In the genomic region with DNA sequence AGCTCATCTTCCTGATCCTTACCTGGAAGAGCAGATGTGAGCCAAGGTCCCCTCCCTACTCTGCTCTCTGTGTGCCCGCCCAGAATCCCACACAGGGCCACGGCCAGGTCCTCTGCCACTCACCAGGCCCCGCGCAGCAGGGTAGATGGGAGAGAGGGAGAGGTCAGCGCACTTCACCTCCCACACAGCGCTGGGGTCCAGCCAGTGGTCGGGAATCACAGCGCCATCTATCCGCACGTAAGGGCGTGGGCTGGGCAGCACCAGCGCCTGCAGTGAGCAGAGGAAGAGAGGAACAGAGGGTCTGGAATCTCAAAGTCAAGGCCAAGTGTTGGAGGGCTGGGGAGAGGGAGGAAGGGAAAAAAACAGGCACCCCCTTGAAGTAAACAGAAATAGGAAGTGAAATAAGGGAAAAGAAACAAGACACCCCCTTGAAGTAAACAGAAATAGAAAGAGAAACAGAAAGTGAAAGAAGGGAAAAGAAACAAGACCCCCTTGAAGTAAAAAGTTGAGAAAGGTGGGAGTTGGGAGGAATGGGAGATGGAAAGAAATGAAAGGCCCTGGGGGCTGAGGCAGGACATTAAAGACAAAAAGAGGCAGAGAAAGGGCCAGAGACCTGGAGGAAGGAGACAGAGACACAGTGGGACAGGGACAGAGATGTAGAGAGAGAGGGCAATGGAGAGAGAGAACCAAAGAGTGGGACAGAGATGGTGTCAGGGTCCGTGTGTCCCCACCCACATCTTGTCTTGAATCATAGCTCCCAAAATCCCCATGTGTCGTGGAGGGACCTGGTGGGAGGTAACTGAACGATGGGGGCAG, we compare ENCODE assay signal across 14 cellular contexts. TPM values are rescaled to one million over a fixed set of nuclear protein-coding genes. Genes with fewer than 3 reads are reported as not detected.
A peak's percentile ranks its signal among the peaks of the same experiment; 100 is the strongest.
DNase-seq lines count a peak whose midpoint lies in the region; ATAC-seq and TF ChIP-seq lines count a peak whose summit lies in the region.
"Had no signal": no experiment of that assay in that cellular context is flagged by ENCODE, and none has a peak within 500 bp of the region (broad histone marks: within the 10 kb centered on the region; RNA-seq: fewer than 3 reads in every experiment).

No MANE protein-coding gene starts in this region.

- H3K4me1 ChIP-seq in Loucy (ENCODE audit: insufficient read depth, low read length, poor library complexity, severe bottlenecking) (peaks cover 9% of the 10 kb centered on the region), gastroesophageal sphincter (no peaks in the 10 kb centered on the region)

- no peak overlapping the region for H3K9ac ChIP-seq in Loucy (ENCODE audit: low read depth, low read length, poor library complexity, severe bottlenecking)
- H3K9ac ChIP-seq: SK-N-SH had no signal

- H2AFZ ChIP-seq in Loucy (ENCODE audit: low read length) = no peak overlapping the region

- H3K4me1 Mint-ChIP-seq in T-helper 2 cell treated with Interferon-gamma antibody and Interleukin-4, amounts not matched to agents 5 μg/mL and 100 μg/mL, for 36 hours (ENCODE audit: low read depth) = peaks cover 10% of the 10 kb centered on the region
- peaks cover 17% of the 10 kb centered on the region for H3K4me1 Mint-ChIP-seq in activated naive CD8-positive, alpha-beta T cell treated with anti-CD3 and anti-CD28 coated beads, Interleukin-2, amount 50 U/mL, for 24 hours
- peaks cover 17% of the 10 kb centered on the region for H3K4me1 Mint-ChIP-seq in nephron progenitor cell

- no peaks in the 10 kb centered on the region for H3K9me2 ChIP-seq in Loucy (replicated peaks; ENCODE audit: low read depth, low read length)
- H3K9me2 ChIP-seq: SK-N-SH had no signal

- peaks cover 44% of the 10 kb centered on the region for H3K36me3 Mint-ChIP-seq in T-helper 2 cell treated with Interferon-gamma antibody and Interleukin-4, amounts not matched to agents 5 μg/mL and 100 μg/mL, for 36 hours (ENCODE audit: low read depth)
- H3K36me3 Mint-ChIP-seq in activated naive CD8-positive, alpha-beta T cell treated with anti-CD3 and anti-CD28 coated beads, Interleukin-2, amount 50 U/mL, for 24 hours (ENCODE audit: low read depth) = peaks cover 46% of the 10 kb centered on the region
- peaks cover 59% of the 10 kb centered on the region for H3K36me3 Mint-ChIP-seq in nephron progenitor cell (ENCODE audit: low read depth)

- no peak overlapping the region for H3K4me3 ChIP-seq in Loucy (ENCODE audit: low read length, poor library complexity, severe bottlenecking)
- no peak overlapping the region for H3K4me3 ChIP-seq in gastroesophageal sphincter
- H3K4me3 ChIP-seq: thoracic aorta had no signal

- H3K9me3 ChIP-seq in Loucy (ENCODE audit: insufficient read depth, low read depth, low read length) = no peaks in the 10 kb centered on the region
- H3K9me3 ChIP-seq in gastroesophageal sphincter = no peaks in the 10 kb centered on the region
- H3K9me3 ChIP-seq: SK-N-SH, thoracic aorta had no signal

- 57 to 73% methylated on average over 4 to 7 of the region's 15 CpGs for WGBS in gastroesophageal sphincter (ENCODE audit: low coverage in 1 of 2), 2 donors

- H3K27ac Mint-ChIP-seq in T-helper 2 cell treated with Interferon-gamma antibody and Interleukin-4, amounts not matched to agents 5 μg/mL and 100 μg/mL, for 36 hours = peak overlapping the region; percentile 93
- H3K27ac Mint-ChIP-seq in activated naive CD8-positive, alpha-beta T cell treated with anti-CD3 and anti-CD28 coated beads, Interleukin-2, amount 50 U/mL, for 24 hours = peak overlapping the region; percentile 77
- H3K27ac Mint-ChIP-seq in nephron progenitor cell = peak overlapping the region; percentile 17

- no peaks in the 10 kb centered on the region for H3K79me2 ChIP-seq in Loucy (ENCODE audit: insufficient read depth, low read length)

- H3K9me3 Mint-ChIP-seq in T-helper 2 cell treated with Interferon-gamma antibody and Interleukin-4, amounts not matched to agents 5 μg/mL and 100 μg/mL, for 36 hours = no peaks in the 10 kb centered on the region
- no peaks in the 10 kb centered on the region for H3K9me3 Mint-ChIP-seq in activated naive CD8-positive, alpha-beta T cell treated with anti-CD3 and anti-CD28 coated beads, Interleukin-2, amount 50 U/mL, for 24 hours
- no peaks in the 10 kb centered on the region for H3K9me3 Mint-ChIP-seq in nephron progenitor cell

- H3K27ac ChIP-seq in gastroesophageal sphincter = no peak overlapping the region
- H3K27ac ChIP-seq: thoracic aorta had no signal

- no peaks in the 10 kb centered on the region for H3F3A ChIP-seq in Loucy (ENCODE audit: low read depth)

- H3K36me3 ChIP-seq in Loucy (ENCODE audit: insufficient read depth, low read length) (peaks cover 54% of the 10 kb centered on the region; the same call in 1 of the 2 replicates), gastroesophageal sphincter (peaks cover 0 to 30% of the 10 kb centered on the region in 2 donors)
- H3K36me3 ChIP-seq: thoracic aorta had no signal

- 0 out of 2 replicates have a peak, but pooled peaks have one; percentile 10 for TF ChIP-seq CTCF in Loucy (conservative IDR thresholded peaks at IDR 0.05; ENCODE audit: low read length)
- no peak for TF ChIP-seq CTCF in nephron progenitor cell (IDR thresholded peaks at IDR 0.05)
- no peak for TF ChIP-seq CTCF in gastroesophageal sphincter (IDR thresholded peaks at IDR 0.05)

- TF ChIP-seq POLR2A in gastroesophageal sphincter (IDR thresholded peaks at IDR 0.05) = no peak

- no peak for DNase-seq in T-helper 2 cell treated with Interferon-gamma antibody and Interleukin-4, amounts not matched to agents 5 μg/mL and 100 μg/mL, for 36 hours (ENCODE audit: low spot score)
- no peak for DNase-seq in T-helper 2 cell
- no peak for DNase-seq in activated naive CD8-positive, alpha-beta T cell treated with anti-CD3 and anti-CD28 coated beads, Interleukin-2, amount 50 U/mL, for 24 hours
- DNase-seq in nephron progenitor cell = no peak
- DNase-seq in SHP77 treated with DMSO at 0.1 percent for 48 hours (lab: John Stamatoyannopoulos, UW) = no peak
- DNase-seq: activated gamma-delta T cell treated with Interleukin-2 at 50 U/mL for 16 hours, erythroblast, NCI-H2171, occipital lobe, SK-N-SH had no signal

- H3K27me3 ChIP-seq in Loucy (ENCODE audit: insufficient read depth, low read length, poor library complexity, severe bottlenecking) (no peaks in the 10 kb centered on the region), gastroesophageal sphincter (no peaks in the 10 kb centered on the region)

- H3K4me3 Mint-ChIP-seq in T-helper 2 cell treated with Interferon-gamma antibody and Interleukin-4, amounts not matched to agents 5 μg/mL and 100 μg/mL, for 36 hours = peak overlapping the region; percentile 19
- no peak overlapping the region for H3K4me3 Mint-ChIP-seq in activated naive CD8-positive, alpha-beta T cell treated with anti-CD3 and anti-CD28 coated beads, Interleukin-2, amount 50 U/mL, for 24 hours
- H3K4me3 Mint-ChIP-seq in nephron progenitor cell = no peak overlapping the region

- peak; percentile 53 for ATAC-seq in activated naive CD8-positive, alpha-beta T cell treated with anti-CD3 and anti-CD28 coated beads, Interleukin-2, amount 50 U/mL, for 24 hours
- no peak for ATAC-seq in HG03565 (IDR thresholded peaks at IDR 0.05; ENCODE audit: unreplicated experiment)
- ATAC-seq in gastroesophageal sphincter = no peak

- H3K27me3 Mint-ChIP-seq in T-helper 2 cell treated with Interferon-gamma antibody and Interleukin-4, amounts not matched to agents 5 μg/mL and 100 μg/mL, for 36 hours (ENCODE audit: low read depth) = no peaks in the 10 kb centered on the region
- no peaks in the 10 kb centered on the region for H3K27me3 Mint-ChIP-seq in activated naive CD8-positive, alpha-beta T cell treated with anti-CD3 and anti-CD28 coated beads, Interleukin-2, amount 50 U/mL, for 24 hours
- H3K27me3 Mint-ChIP-seq in nephron progenitor cell (ENCODE audit: low read depth, poor library complexity) = peaks cover 4% of the 10 kb centered on the region

- no peak for TF ChIP-seq EP300 in gastroesophageal sphincter (IDR thresholded peaks at IDR 0.05)

- no peak overlapping the region for H3K4me2 ChIP-seq in Loucy (ENCODE audit: low read depth, low read length, poor library complexity, severe bottlenecking)
- H3K4me2 ChIP-seq: SK-N-SH had no signal

- no peaks in the 10 kb centered on the region for H4K20me1 ChIP-seq in Loucy (ENCODE audit: insufficient read depth, low read length, poor library complexity, severe bottlenecking)

RNA-seq across cellular contexts. Expression of gene PLA2G4C, which starts 7.1 kb away (rescaled TPM):
- 10 to 100 TPM in 2 of 4 donors, 1 to 10 TPM in 2; 3.8 to 15.6 (median 9.7) TPM for total RNA-seq in gastroesophageal sphincter

RNA-seq across cellular contexts. Expression of gene LIG1, which starts 52.4 kb away (rescaled TPM):
- total RNA-seq in gastroesophageal sphincter = 10 to 100 TPM in 1 of 4 donors, 1 to 10 TPM in 3; 2.7 to 12.6 (median 7.1) TPM

RNA-seq across cellular contexts. Expression of gene ZSWIM9, which starts 52.8 kb away (rescaled TPM):
- 1 to 10 TPM; 3.2 to 8.3 (median 5.7) TPM for total RNA-seq in gastroesophageal sphincter

Comparison
In these comparisons a context has a peak if more than half of its experiments do, and no peak if none do; other contexts are left out.
1. H3K27ac Mint-ChIP-seq: peak in every context shown above with its lines; median percentile 93 in T-helper 2 cell treated with Interferon-gamma antibody and Interleukin-4, amounts not matched to agents 5 μg/mL and 100 μg/mL, for 36 hours; 77 in activated naive CD8-positive, alpha-beta T cell treated with anti-CD3 and anti-CD28 coated beads, Interleukin-2, amount 50 U/mL, for 24 hours; 17 in nephron progenitor cell.